ENCODE assay signal across 17 cellular contexts in the genomic region with DNA sequence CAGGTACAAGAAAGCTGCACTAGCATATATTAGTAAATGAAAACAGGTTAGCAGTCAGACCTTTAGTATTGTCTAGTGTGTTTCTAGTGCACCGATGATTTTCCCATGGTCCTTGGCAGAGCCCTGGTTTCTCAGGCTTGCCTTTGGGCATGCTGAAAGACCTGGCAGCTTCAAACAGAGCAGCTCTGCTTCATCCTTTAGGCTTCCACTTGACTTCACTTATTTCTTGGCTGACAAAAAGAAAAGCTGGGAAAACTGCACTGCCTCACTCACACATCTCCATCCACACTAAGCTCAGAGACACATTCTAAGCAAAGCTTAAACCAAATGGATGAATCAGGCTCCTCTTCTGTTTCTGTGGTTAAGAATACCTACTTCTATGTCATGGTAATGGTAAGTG.
"Had no signal": no experiment of that assay in that cellular context is flagged by ENCODE, and none has a peak within 500 bp of the region (broad histone marks: within the 10 kb centered on the region; RNA-seq: fewer than 3 reads in every experiment).

No MANE protein-coding gene starts in this region.

- DNase-seq: activated CD4-positive, alpha-beta T cell treated with anti-CD3 and anti-CD28 coated beads for 1 hour; activated CD4-positive, alpha-beta T cell treated with anti-CD3 and anti-CD28 coated beads, Interleukin-2, amount 50 U/mL, for 1 hour; activated T-cell treated with anti-CD3 and anti-CD28 coated beads, Interleukin-2, amount 50 U/mL, for 24 hours; aorta; central memory CD4-positive, alpha-beta T cell; colonic mucosa; dorsolateral prefrontal cortex; foreskin keratinocyte; kidney; left lung; natural killer cell; spleen; stimulated activated CD4-positive, alpha-beta T cell treated with anti-CD3 and anti-CD28 coated beads, Interleukin-4, amount 100 ng/mL, for 1 hour; stimulated activated naive CD4-positive, alpha-beta T cell; T-helper 1 cell had no signal

- H3K4me1 ChIP-seq: colonic mucosa, esophagus muscularis mucosa, foreskin keratinocyte, left lung, spleen had no signal

- H3K36me3 ChIP-seq: colonic mucosa, esophagus muscularis mucosa, left lung, spleen had no signal

- H3K27ac ChIP-seq: colonic mucosa, dorsolateral prefrontal cortex, esophagus muscularis mucosa, foreskin keratinocyte, left lung, spleen had no signal

- H3K4me3 ChIP-seq: colonic mucosa, dorsolateral prefrontal cortex, esophagus muscularis mucosa, left lung, lung, spleen had no signal

- H3K9me3 ChIP-seq: colonic mucosa, esophagus muscularis mucosa had no signal

- H3K27me3 ChIP-seq: colonic mucosa, dorsolateral prefrontal cortex, esophagus muscularis mucosa, foreskin keratinocyte, left lung, spleen had no signal
